ENCODE assay signal across 36 cellular contexts in the genomic region with DNA sequence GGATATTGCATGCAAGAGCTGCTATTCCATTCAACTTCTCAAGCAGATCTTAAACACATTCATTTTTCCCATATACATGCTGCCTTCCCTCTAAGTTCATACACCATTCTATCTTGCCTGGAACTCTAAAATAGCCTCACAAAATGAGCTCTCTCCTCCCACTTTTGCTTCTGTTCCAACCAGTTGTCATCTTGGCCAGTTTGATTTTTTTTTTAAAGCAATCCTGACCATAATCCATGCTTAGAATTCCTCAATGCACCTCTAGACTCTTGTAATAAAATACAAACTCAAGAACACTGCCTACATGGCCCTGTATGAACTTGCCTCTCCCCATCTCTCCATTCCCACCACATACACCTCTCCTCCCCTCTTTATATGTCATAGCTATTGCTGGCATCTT.
"Had no signal": no experiment of that assay in that cellular context is flagged by ENCODE, and none has a peak within 500 bp of the region (broad histone marks: within the 10 kb centered on the region; RNA-seq: fewer than 3 reads in every experiment).

No MANE protein-coding gene starts in this region.

- H3K27ac ChIP-seq: KMS-11 had no signal

- H3K9me3 ChIP-seq: MG63 had no signal

- H3K9ac ChIP-seq: KMS-11 had no signal

- H3K27me3 ChIP-seq: MG63 had no signal

- H3K4me2 ChIP-seq: KMS-11 had no signal

- H3K36me3 ChIP-seq: MG63 had no signal

- DNase-seq: Karpas-422, Kasumi-1, KBM-7, KG1, MG63, MM.1S, MV-4-11, NCI-H1048, NCI-H1092, NCI-H1092 treated with DMSO at 0.1 percent for 48 hours, NCI-H1105, NCI-H1105 treated with DMSO at 0.1 percent for 48 hours, NCI-H1417, NCI-H1417 treated with DMSO at 0.1 percent for 48 hours, NCI-H1436, NCI-H1436 treated with DMSO at 0.1 percent for 48 hours, NCI-H146, NCI-H1694, NCI-H1694 treated with DMSO at 0.1 percent for 48 hours, NCI-H187, NCI-H187 treated with DMSO at 0.1 percent for 48 hours, NCI-H1930, NCI-H2029, NCI-H2029 treated with DMSO at 0.1 percent for 48 hours, NCI-H2081, NCI-H2081 treated with DMSO at 0.1 percent for 48 hours, NCI-H2107, NCI-H2171, NCI-H2171 treated with DMSO at 0.1 percent for 48 hours, NCI-H2227 treated with DMSO at 0.1 percent for 48 hours, NCI-H226, NCI-H345, NCI-H446, NCI-H446 treated with DMSO at 0.1 percent for 48 hours, NCI-H510A had no signal

- H3K4me3 ChIP-seq: MG63 had no signal
